ENCODE assay signal across 1 cellular context in the genomic region with DNA sequence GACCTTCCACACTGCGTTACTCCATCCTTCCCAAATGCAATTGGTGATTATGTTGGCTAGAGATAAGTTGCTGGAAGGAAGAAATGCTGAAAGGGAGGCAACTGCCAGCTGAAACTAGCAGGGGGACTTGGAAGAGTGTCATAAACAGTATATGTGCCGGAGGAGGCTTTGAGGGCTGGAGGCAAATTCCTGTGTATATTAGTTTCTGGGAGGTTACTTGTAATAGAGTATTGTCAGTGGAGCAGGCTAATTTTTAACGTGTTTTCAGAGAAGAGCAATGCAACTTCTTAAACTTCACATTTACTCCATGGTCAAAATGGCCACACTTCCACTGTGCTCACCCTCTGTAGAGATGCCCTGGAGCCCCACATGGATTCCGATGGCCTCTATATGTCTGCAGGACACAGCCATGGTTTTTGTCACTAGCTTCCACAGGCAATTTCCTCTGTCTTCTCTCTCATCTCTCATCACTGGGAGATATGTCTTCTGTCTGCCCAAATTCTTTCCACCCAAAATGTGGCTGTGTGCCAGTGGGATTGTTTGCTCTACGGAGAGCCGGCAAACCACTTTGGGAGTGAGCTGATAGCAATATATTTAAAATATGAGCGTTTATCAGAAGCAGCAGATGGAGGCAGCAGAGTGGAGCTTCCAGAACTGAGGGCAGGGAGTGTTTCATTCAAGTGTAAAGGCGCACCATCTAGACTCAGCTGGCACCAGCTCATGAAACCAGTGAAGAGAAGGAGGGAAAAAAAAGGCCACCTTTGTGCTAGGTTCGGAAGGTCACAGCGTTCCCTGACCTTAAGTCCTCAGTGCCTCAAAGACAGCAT.
TF ChIP-seq lines count a peak whose summit lies in the region.

No MANE protein-coding gene starts in this region.

TF ChIP-seq in K562, 482 proteins besides CTCF, POLR2A, EP300 and RAD21 (continued from another document and continues in another):
- TF ChIP-seq, protein P1, sequence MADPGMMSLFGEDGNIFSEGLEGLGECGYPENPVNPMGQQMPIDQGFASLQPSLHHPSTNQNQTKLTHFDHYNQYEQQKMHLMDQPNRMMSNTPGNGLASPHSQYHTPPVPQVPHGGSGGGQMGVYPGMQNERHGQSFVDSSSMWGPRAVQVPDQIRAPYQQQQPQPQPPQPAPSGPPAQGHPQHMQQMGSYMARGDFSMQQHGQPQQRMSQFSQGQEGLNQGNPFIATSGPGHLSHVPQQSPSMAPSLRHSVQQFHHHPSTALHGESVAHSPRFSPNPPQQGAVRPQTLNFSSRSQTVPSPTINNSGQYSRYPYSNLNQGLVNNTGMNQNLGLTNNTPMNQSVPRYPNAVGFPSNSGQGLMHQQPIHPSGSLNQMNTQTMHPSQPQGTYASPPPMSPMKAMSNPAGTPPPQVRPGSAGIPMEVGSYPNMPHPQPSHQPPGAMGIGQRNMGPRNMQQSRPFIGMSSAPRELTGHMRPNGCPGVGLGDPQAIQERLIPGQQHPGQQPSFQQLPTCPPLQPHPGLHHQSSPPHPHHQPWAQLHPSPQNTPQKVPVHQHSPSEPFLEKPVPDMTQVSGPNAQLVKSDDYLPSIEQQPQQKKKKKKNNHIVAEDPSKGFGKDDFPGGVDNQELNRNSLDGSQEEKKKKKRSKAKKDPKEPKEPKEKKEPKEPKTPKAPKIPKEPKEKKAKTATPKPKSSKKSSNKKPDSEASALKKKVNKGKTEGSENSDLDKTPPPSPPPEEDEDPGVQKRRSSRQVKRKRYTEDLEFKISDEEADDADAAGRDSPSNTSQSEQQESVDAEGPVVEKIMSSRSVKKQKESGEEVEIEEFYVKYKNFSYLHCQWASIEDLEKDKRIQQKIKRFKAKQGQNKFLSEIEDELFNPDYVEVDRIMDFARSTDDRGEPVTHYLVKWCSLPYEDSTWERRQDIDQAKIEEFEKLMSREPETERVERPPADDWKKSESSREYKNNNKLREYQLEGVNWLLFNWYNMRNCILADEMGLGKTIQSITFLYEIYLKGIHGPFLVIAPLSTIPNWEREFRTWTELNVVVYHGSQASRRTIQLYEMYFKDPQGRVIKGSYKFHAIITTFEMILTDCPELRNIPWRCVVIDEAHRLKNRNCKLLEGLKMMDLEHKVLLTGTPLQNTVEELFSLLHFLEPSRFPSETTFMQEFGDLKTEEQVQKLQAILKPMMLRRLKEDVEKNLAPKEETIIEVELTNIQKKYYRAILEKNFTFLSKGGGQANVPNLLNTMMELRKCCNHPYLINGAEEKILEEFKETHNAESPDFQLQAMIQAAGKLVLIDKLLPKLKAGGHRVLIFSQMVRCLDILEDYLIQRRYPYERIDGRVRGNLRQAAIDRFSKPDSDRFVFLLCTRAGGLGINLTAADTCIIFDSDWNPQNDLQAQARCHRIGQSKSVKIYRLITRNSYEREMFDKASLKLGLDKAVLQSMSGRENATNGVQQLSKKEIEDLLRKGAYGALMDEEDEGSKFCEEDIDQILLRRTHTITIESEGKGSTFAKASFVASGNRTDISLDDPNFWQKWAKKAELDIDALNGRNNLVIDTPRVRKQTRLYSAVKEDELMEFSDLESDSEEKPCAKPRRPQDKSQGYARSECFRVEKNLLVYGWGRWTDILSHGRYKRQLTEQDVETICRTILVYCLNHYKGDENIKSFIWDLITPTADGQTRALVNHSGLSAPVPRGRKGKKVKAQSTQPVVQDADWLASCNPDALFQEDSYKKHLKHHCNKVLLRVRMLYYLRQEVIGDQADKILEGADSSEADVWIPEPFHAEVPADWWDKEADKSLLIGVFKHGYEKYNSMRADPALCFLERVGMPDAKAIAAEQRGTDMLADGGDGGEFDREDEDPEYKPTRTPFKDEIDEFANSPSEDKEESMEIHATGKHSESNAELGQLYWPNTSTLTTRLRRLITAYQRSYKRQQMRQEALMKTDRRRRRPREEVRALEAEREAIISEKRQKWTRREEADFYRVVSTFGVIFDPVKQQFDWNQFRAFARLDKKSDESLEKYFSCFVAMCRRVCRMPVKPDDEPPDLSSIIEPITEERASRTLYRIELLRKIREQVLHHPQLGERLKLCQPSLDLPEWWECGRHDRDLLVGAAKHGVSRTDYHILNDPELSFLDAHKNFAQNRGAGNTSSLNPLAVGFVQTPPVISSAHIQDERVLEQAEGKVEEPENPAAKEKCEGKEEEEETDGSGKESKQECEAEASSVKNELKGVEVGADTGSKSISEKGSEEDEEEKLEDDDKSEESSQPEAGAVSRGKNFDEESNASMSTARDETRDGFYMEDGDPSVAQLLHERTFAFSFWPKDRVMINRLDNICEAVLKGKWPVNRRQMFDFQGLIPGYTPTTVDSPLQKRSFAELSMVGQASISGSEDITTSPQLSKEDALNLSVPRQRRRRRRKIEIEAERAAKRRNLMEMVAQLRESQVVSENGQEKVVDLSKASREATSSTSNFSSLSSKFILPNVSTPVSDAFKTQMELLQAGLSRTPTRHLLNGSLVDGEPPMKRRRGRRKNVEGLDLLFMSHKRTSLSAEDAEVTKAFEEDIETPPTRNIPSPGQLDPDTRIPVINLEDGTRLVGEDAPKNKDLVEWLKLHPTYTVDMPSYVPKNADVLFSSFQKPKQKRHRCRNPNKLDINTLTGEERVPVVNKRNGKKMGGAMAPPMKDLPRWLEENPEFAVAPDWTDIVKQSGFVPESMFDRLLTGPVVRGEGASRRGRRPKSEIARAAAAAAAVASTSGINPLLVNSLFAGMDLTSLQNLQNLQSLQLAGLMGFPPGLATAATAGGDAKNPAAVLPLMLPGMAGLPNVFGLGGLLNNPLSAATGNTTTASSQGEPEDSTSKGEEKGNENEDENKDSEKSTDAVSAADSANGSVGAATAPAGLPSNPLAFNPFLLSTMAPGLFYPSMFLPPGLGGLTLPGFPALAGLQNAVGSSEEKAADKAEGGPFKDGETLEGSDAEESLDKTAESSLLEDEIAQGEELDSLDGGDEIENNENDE (IDR thresholded peaks at IDR 0.05; ENCODE audit: low read depth, low read length), result no peak
- TF ChIP-seq POLR3G (IDR thresholded peaks at IDR 0.05; ENCODE audit: extremely low read depth, insufficient read length, insufficient replicate concordance) (no peak), ZZZ3 (IDR thresholded peaks at IDR 0.05) (no peak), SMAD3 (CRISPR knock-in tag; conservative IDR thresholded peaks at IDR 0.05) (0 out of 2 replicates have a peak, but pooled peaks have one; percentile 7), PRMT5 (CRISPR knock-in tag; IDR thresholded peaks at IDR 0.05) (no peak), L3MBTL2 (IDR thresholded peaks at IDR 0.05) (no peak), ATF1 (CRISPR knock-in tag; IDR thresholded peaks at IDR 0.05) (no peak), ATF1 (tag; IDR thresholded peaks at IDR 0.05) (peak; percentile 30; the same call in 1 of the 2 replicates), TEAD2 (tag; IDR thresholded peaks at IDR 0.05) (0 out of 2 replicates have a peak, but pooled peaks have one; percentile 58)
- TF ChIP-seq, protein P2, sequence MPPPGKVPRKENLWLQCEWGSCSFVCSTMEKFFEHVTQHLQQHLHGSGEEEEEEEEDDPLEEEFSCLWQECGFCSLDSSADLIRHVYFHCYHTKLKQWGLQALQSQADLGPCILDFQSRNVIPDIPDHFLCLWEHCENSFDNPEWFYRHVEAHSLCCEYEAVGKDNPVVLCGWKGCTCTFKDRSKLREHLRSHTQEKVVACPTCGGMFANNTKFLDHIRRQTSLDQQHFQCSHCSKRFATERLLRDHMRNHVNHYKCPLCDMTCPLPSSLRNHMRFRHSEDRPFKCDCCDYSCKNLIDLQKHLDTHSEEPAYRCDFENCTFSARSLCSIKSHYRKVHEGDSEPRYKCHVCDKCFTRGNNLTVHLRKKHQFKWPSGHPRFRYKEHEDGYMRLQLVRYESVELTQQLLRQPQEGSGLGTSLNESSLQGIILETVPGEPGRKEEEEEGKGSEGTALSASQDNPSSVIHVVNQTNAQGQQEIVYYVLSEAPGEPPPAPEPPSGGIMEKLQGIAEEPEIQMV (tag; conservative IDR thresholded peaks at IDR 0.05; ENCODE audit: low read depth), result no peak
- TF ChIP-seq, protein P3, sequence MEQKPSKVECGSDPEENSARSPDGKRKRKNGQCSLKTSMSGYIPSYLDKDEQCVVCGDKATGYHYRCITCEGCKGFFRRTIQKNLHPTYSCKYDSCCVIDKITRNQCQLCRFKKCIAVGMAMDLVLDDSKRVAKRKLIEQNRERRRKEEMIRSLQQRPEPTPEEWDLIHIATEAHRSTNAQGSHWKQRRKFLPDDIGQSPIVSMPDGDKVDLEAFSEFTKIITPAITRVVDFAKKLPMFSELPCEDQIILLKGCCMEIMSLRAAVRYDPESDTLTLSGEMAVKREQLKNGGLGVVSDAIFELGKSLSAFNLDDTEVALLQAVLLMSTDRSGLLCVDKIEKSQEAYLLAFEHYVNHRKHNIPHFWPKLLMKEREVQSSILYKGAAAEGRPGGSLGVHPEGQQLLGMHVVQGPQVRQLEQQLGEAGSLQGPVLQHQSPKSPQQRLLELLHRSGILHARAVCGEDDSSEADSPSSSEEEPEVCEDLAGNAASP (IDR thresholded peaks at IDR 0.05), result no peak
- TF ChIP-seq, protein P4, sequence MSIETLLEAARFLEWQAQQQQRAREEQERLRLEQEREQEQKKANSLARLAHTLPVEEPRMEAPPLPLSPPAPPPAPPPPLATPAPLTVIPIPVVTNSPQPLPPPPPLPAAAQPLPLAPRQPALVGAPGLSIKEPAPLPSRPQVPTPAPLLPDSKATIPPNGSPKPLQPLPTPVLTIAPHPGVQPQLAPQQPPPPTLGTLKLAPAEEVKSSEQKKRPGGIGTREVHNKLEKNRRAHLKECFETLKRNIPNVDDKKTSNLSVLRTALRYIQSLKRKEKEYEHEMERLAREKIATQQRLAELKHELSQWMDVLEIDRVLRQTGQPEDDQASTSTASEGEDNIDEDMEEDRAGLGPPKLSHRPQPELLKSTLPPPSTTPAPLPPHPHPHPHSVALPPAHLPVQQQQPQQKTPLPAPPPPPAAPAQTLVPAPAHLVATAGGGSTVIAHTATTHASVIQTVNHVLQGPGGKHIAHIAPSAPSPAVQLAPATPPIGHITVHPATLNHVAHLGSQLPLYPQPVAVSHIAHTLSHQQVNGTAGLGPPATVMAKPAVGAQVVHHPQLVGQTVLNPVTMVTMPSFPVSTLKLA (conservative IDR thresholded peaks at IDR 0.05), result peak in 1 of 2 experiments; percentile 23; a peak in 1 of 4 replicates
- TF ChIP-seq, protein P5, sequence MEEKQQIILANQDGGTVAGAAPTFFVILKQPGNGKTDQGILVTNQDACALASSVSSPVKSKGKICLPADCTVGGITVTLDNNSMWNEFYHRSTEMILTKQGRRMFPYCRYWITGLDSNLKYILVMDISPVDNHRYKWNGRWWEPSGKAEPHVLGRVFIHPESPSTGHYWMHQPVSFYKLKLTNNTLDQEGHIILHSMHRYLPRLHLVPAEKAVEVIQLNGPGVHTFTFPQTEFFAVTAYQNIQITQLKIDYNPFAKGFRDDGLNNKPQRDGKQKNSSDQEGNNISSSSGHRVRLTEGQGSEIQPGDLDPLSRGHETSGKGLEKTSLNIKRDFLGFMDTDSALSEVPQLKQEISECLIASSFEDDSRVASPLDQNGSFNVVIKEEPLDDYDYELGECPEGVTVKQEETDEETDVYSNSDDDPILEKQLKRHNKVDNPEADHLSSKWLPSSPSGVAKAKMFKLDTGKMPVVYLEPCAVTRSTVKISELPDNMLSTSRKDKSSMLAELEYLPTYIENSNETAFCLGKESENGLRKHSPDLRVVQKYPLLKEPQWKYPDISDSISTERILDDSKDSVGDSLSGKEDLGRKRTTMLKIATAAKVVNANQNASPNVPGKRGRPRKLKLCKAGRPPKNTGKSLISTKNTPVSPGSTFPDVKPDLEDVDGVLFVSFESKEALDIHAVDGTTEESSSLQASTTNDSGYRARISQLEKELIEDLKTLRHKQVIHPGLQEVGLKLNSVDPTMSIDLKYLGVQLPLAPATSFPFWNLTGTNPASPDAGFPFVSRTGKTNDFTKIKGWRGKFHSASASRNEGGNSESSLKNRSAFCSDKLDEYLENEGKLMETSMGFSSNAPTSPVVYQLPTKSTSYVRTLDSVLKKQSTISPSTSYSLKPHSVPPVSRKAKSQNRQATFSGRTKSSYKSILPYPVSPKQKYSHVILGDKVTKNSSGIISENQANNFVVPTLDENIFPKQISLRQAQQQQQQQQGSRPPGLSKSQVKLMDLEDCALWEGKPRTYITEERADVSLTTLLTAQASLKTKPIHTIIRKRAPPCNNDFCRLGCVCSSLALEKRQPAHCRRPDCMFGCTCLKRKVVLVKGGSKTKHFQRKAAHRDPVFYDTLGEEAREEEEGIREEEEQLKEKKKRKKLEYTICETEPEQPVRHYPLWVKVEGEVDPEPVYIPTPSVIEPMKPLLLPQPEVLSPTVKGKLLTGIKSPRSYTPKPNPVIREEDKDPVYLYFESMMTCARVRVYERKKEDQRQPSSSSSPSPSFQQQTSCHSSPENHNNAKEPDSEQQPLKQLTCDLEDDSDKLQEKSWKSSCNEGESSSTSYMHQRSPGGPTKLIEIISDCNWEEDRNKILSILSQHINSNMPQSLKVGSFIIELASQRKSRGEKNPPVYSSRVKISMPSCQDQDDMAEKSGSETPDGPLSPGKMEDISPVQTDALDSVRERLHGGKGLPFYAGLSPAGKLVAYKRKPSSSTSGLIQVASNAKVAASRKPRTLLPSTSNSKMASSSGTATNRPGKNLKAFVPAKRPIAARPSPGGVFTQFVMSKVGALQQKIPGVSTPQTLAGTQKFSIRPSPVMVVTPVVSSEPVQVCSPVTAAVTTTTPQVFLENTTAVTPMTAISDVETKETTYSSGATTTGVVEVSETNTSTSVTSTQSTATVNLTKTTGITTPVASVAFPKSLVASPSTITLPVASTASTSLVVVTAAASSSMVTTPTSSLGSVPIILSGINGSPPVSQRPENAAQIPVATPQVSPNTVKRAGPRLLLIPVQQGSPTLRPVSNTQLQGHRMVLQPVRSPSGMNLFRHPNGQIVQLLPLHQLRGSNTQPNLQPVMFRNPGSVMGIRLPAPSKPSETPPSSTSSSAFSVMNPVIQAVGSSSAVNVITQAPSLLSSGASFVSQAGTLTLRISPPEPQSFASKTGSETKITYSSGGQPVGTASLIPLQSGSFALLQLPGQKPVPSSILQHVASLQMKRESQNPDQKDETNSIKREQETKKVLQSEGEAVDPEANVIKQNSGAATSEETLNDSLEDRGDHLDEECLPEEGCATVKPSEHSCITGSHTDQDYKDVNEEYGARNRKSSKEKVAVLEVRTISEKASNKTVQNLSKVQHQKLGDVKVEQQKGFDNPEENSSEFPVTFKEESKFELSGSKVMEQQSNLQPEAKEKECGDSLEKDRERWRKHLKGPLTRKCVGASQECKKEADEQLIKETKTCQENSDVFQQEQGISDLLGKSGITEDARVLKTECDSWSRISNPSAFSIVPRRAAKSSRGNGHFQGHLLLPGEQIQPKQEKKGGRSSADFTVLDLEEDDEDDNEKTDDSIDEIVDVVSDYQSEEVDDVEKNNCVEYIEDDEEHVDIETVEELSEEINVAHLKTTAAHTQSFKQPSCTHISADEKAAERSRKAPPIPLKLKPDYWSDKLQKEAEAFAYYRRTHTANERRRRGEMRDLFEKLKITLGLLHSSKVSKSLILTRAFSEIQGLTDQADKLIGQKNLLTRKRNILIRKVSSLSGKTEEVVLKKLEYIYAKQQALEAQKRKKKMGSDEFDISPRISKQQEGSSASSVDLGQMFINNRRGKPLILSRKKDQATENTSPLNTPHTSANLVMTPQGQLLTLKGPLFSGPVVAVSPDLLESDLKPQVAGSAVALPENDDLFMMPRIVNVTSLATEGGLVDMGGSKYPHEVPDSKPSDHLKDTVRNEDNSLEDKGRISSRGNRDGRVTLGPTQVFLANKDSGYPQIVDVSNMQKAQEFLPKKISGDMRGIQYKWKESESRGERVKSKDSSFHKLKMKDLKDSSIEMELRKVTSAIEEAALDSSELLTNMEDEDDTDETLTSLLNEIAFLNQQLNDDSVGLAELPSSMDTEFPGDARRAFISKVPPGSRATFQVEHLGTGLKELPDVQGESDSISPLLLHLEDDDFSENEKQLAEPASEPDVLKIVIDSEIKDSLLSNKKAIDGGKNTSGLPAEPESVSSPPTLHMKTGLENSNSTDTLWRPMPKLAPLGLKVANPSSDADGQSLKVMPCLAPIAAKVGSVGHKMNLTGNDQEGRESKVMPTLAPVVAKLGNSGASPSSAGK (IDR thresholded peaks at IDR 0.05), result 0 out of 2 replicates have a peak, but pooled peaks have one; percentile 5
